Comparison of ENCODE assay signal across 8 cellular contexts in genomic region chr1:16612332-16613172, GRCh38. TPM values are rescaled to one million over a fixed set of nuclear protein-coding genes. Genes with fewer than 3 reads are reported as not detected.
DNase-seq lines count a peak whose midpoint lies in the region; ATAC-seq, FAIRE-seq and TF ChIP-seq lines count a peak whose summit lies in the region.

No MANE protein-coding gene starts in this region.

- H4K20me1 ChIP-seq in neural progenitor cell (ENCODE audit: low read depth), result peaks cover 32% of the 10 kb centered on the region

- H3K36me3 ChIP-seq in neural progenitor cell, result no peaks in the 10 kb centered on the region

- H3K9me3 ChIP-seq in neural progenitor cell (ENCODE audit: low read depth), result no peaks in the 10 kb centered on the region

- H3K79me2 ChIP-seq in neural progenitor cell (ENCODE audit: low read depth), result peaks cover 44% of the 10 kb centered on the region

- no peak overlapping the region for H3K4me3 Mint-ChIP-seq in activated T-helper 2 cell treated with anti-CD3 and anti-CD28 coated beads, Interferon-gamma antibody, Interleukin-2, Interleukin-4, amounts not matched to agents 10 μg/mL and 5 μg/mL and 100 μg/mL, durations not matched to agents 14 hours and 24 hours and 36 hours (ENCODE audit: low read depth)
- no peak overlapping the region for H3K4me3 Mint-ChIP-seq in neural progenitor cell

- H3K27me3 Mint-ChIP-seq in activated T-helper 2 cell treated with anti-CD3 and anti-CD28 coated beads, Interferon-gamma antibody, Interleukin-2, Interleukin-4, amounts not matched to agents 10 μg/mL and 5 μg/mL and 100 μg/mL, durations not matched to agents 14 hours and 24 hours and 36 hours (ENCODE audit: low read depth), result no peaks in the 10 kb centered on the region
- H3K27me3 Mint-ChIP-seq in neural progenitor cell (ENCODE audit: insufficient read depth, low read depth), result no peaks in the 10 kb centered on the region

- TF ChIP-seq CTCF in neural progenitor cell (IDR thresholded peaks at IDR 0.05), result no peak
- no peak for TF ChIP-seq CTCF in D721Med (IDR thresholded peaks at IDR 0.05; ENCODE audit: insufficient read depth, missing control alignments)

- H3K9ac ChIP-seq in neural progenitor cell, result peak overlapping the region; percentile 6

- peaks cover 42% of the 10 kb centered on the region for H3F3A ChIP-seq in neural progenitor cell (ENCODE audit: low read depth)

- no peak for FAIRE-seq in D721Med (lab: Jason Lieb, UNC)

- H2AFZ ChIP-seq in neural progenitor cell (replicated peaks), result peak overlapping the region; percentile 68

- DNase-seq in AG20443 (ENCODE audit: low spot score) (peak; percentile 95), NCI-H446 (lab: John Stamatoyannopoulos, UW) (peak; percentile 61 to 64), globus pallidus (ENCODE audit: low spot score) (peak; percentile 75), neural progenitor cell (ENCODE audit: low spot score) (peak; percentile 88), D721Med (ENCODE audit: insufficient read length, low spot score) (no peak)
- peak; percentile 35 for DNase-seq in activated T-helper 2 cell treated with anti-CD3 and anti-CD28 coated beads, Interferon-gamma antibody, Interleukin-2, Interleukin-4, amounts not matched to agents 10 μg/mL and 5 μg/mL and 100 μg/mL, durations not matched to agents 14 hours and 24 hours and 36 hours (ENCODE audit: low spot score)

- no peaks in the 10 kb centered on the region for H3K36me3 Mint-ChIP-seq in activated T-helper 2 cell treated with anti-CD3 and anti-CD28 coated beads, Interferon-gamma antibody, Interleukin-2, Interleukin-4, amounts not matched to agents 10 μg/mL and 5 μg/mL and 100 μg/mL, durations not matched to agents 14 hours and 24 hours and 36 hours (ENCODE audit: low read depth)
- H3K36me3 Mint-ChIP-seq in neural progenitor cell, result no peaks in the 10 kb centered on the region

- H3K9me3 Mint-ChIP-seq in activated T-helper 2 cell treated with anti-CD3 and anti-CD28 coated beads, Interferon-gamma antibody, Interleukin-2, Interleukin-4, amounts not matched to agents 10 μg/mL and 5 μg/mL and 100 μg/mL, durations not matched to agents 14 hours and 24 hours and 36 hours, result no peaks in the 10 kb centered on the region
- H3K9me3 Mint-ChIP-seq in neural progenitor cell, result no peaks in the 10 kb centered on the region

- ATAC-seq in GM19035 (IDR thresholded peaks at IDR 0.05; ENCODE audit: unreplicated experiment) (peak; percentile 1), GM18861 (IDR thresholded peaks at IDR 0.05; ENCODE audit: unreplicated experiment) (no peak)

- intact Hi-C loops in activated T-helper 2 cell treated with anti-CD3 and anti-CD28 coated beads, Interferon-gamma antibody, Interleukin-2, Interleukin-4, amounts not matched to agents 10 μg/mL and 5 μg/mL and 100 μg/mL, durations not matched to agents 14 hours and 24 hours and 36 hours (cut with micrococcal nuclease), result loop anchor here (2.0 kb wide), 1 partner anchor 32 kb away; no protein-coding TSS in a partner anchor

- no peak overlapping the region for H3K27ac ChIP-seq in neural progenitor cell

- H3K4me1 ChIP-seq in neural progenitor cell, result peaks cover 33% of the 10 kb centered on the region

- H3K4me2 ChIP-seq in neural progenitor cell, result peak overlapping the region; percentile 75

- H3K4me3 ChIP-seq in neural progenitor cell, result peak overlapping the region; percentile 51

- no peak overlapping the region for H3K27ac Mint-ChIP-seq in activated T-helper 2 cell treated with anti-CD3 and anti-CD28 coated beads, Interferon-gamma antibody, Interleukin-2, Interleukin-4, amounts not matched to agents 10 μg/mL and 5 μg/mL and 100 μg/mL, durations not matched to agents 14 hours and 24 hours and 36 hours
- H3K27ac Mint-ChIP-seq in neural progenitor cell, result no peak overlapping the region

- H3K27me3 ChIP-seq in neural progenitor cell, result peaks cover 37% of the 10 kb centered on the region

- no peaks in the 10 kb centered on the region for H3K4me1 Mint-ChIP-seq in activated T-helper 2 cell treated with anti-CD3 and anti-CD28 coated beads, Interferon-gamma antibody, Interleukin-2, Interleukin-4, amounts not matched to agents 10 μg/mL and 5 μg/mL and 100 μg/mL, durations not matched to agents 14 hours and 24 hours and 36 hours (ENCODE audit: low read depth)
- no peaks in the 10 kb centered on the region for H3K4me1 Mint-ChIP-seq in neural progenitor cell

RNA-seq across cellular contexts. Expression of gene NBPF1, which starts 0.8 kb away (rescaled TPM):
- total RNA-seq in activated T-helper 2 cell treated with anti-CD3 and anti-CD28 coated beads, Interferon-gamma antibody, Interleukin-2, Interleukin-4, amounts not matched to agents 10 μg/mL and 5 μg/mL and 100 μg/mL, durations not matched to agents 14 hours and 24 hours and 36 hours, result 5.2 and 6.1 TPM in 2 replicates
- total RNA-seq in neural progenitor cell (ENCODE audit: low replicate concordance), result 54.9 and 69.9 TPM in 2 replicates

RNA-seq across cellular contexts. Expression of gene RNU1-3, which starts 54.2 kb away (rescaled TPM):
- 2,033 and 2,369 TPM in 2 replicates for total RNA-seq in activated T-helper 2 cell treated with anti-CD3 and anti-CD28 coated beads, Interferon-gamma antibody, Interleukin-2, Interleukin-4, amounts not matched to agents 10 μg/mL and 5 μg/mL and 100 μg/mL, durations not matched to agents 14 hours and 24 hours and 36 hours
- total RNA-seq in neural progenitor cell (ENCODE audit: low replicate concordance), result under 0.01 TPM in 2 replicates

Comparison
In these comparisons a context has a peak if more than half of its experiments do, and no peak if none do; other contexts are left out.
1. RNA of gene RNU1-3, which starts 54.2 kb away (total RNA-seq): 2,033 to 2,369 TPM in activated T-helper 2 cell treated with anti-CD3 and anti-CD28 coated beads, Interferon-gamma antibody, Interleukin-2, Interleukin-4, amounts not matched to agents 10 μg/mL and 5 μg/mL and 100 μg/mL, durations not matched to agents 14 hours and 24 hours and 36 hours; under 0.01 TPM in neural progenitor cell; every median in the first group is over 1,000 times any median in the second.